ENCODE assay signal across 21 cellular contexts in genomic region chr10:76178561-76179292, GRCh38.
DNase-seq lines count a peak whose midpoint lies in the region; ATAC-seq, FAIRE-seq and TF ChIP-seq lines count a peak whose summit lies in the region.
"Had no signal": no experiment of that assay in that cellular context is flagged by ENCODE, and none has a peak within 500 bp of the region (broad histone marks: within the 10 kb centered on the region; RNA-seq: fewer than 3 reads in every experiment).

No MANE protein-coding gene starts in this region.

- no peak overlapping the region for H3K27ac ChIP-seq in BLaER1
- no peak overlapping the region for H3K27ac ChIP-seq in CD4-positive, alpha-beta memory T cell (ENCODE audit: low read depth, low read length)
- no peak overlapping the region for H3K27ac ChIP-seq in colonic mucosa
- H3K27ac ChIP-seq: KMS-11, Peyer's patch had no signal

- no peaks in the 10 kb centered on the region for H3K4me1 Mint-ChIP-seq in stimulated activated naive CD8-positive, alpha-beta T cell treated with anti-CD3 and anti-CD28 coated beads, Interleukin-15, amount 100 ng/mL, for 72 hours
- peaks cover 0 to 3% (median 0%) of the 10 kb centered on the region in 4 donors for H3K4me1 Mint-ChIP-seq in CD4-positive, alpha-beta memory T cell

- no peaks in the 10 kb centered on the region for H4K20me1 ChIP-seq in BLaER1

- peaks cover 0 to 13% of the 10 kb centered on the region in 2 donors for H3K9me3 Mint-ChIP-seq in stimulated activated naive CD8-positive, alpha-beta T cell treated with anti-CD3 and anti-CD28 coated beads, Interleukin-15, amount 100 ng/mL, for 72 hours
- peaks cover 0 to 5% (median 2%) of the 10 kb centered on the region in 8 donors for H3K9me3 Mint-ChIP-seq in CD4-positive, alpha-beta memory T cell
- H3K9me3 Mint-ChIP-seq: CD8-positive, alpha-beta T cell had no signal

- ATAC-seq in stimulated activated naive CD8-positive, alpha-beta T cell treated with anti-CD3 and anti-CD28 coated beads, Interleukin-15, amount 100 ng/mL, for 72 hours = no peak
- no peak for ATAC-seq in GM21367 (IDR thresholded peaks at IDR 0.05; ENCODE audit: unreplicated experiment)
- ATAC-seq: CD8-positive, alpha-beta T cell had no signal

- no peak for DNase-seq in HTR-8/SVneo (ENCODE audit: insufficient read length, low spot score)
- peak; percentile 78 for DNase-seq in epithelial cell of esophagus (ENCODE audit: low read depth)
- peak; percentile 62 for DNase-seq in myocyte (ENCODE audit: low read depth)
- DNase-seq in stimulated activated naive CD8-positive, alpha-beta T cell treated with anti-CD3 and anti-CD28 coated beads, Interleukin-15, amount 100 ng/mL, for 72 hours = no peak
- no peak for DNase-seq in CD4-positive, alpha-beta memory T cell
- DNase-seq in colonic mucosa = no peak
- DNase-seq: CD8-positive, alpha-beta T cell; GDM1; MG63; NCI-H1092; NCI-H146; NCI-H2081; NCI-H2227 treated with DMSO at 0.1 percent for 48 hours; NCI-H524; Peyer's patch; Right ventricle myocardium superior; SK-N-SH had no signal

- peaks cover 5% of the 10 kb centered on the region for H3K27me3 Mint-ChIP-seq in stimulated activated naive CD8-positive, alpha-beta T cell treated with anti-CD3 and anti-CD28 coated beads, Interleukin-15, amount 100 ng/mL, for 72 hours
- no peaks in the 10 kb centered on the region for H3K27me3 Mint-ChIP-seq in CD4-positive, alpha-beta memory T cell

- CTCF ChIA-PET in CD4-positive, alpha-beta memory T cell (lab: Charles Lee; ENCODE audit: partially characterized antibody) = interaction anchor here (1.0 kb wide), 1 partner anchor 9 kb away, joined by 4 read pairs; no protein-coding TSS in a partner anchor

- intact Hi-C loops in CD4-positive, alpha-beta memory T cell (cut with micrococcal nuclease) = no loop called here
- intact Hi-C loops in colonic mucosa (cut with DNase I) = no loop called here

- no peaks in the 10 kb centered on the region for H3K9me3 ChIP-seq in BLaER1
- H3K9me3 ChIP-seq in CD4-positive, alpha-beta memory T cell (ENCODE audit: control insufficient read depth in 1 of 2, low read length in 2 of 2) = no peaks in the 10 kb centered on the region
- H3K9me3 ChIP-seq in colonic mucosa = no peaks in the 10 kb centered on the region
- H3K9me3 ChIP-seq: MG63, Peyer's patch, SK-N-SH had no signal

- H3K36me3 Mint-ChIP-seq in CD4-positive, alpha-beta memory T cell = no peaks in the 10 kb centered on the region
- H3K36me3 Mint-ChIP-seq: CD8-positive, alpha-beta T cell had no signal

- no peak overlapping the region for H3K9ac ChIP-seq in BLaER1
- H3K9ac ChIP-seq in colonic mucosa (ENCODE audit: low read depth in 2 of 2, low read length in 2 of 2) = no peak overlapping the region
- H3K9ac ChIP-seq: KMS-11, SK-N-SH had no signal

- POLR2A ChIA-PET in CD4-positive, alpha-beta memory T cell (lab: Charles Lee; ENCODE audit: partially characterized antibody) = no interaction called here

- H3K27me3 ChIP-seq in BLaER1 = no peaks in the 10 kb centered on the region
- H3K27me3 ChIP-seq in CD4-positive, alpha-beta memory T cell (ENCODE audit: insufficient read depth, low read length) = no peaks in the 10 kb centered on the region
- H3K27me3 ChIP-seq in colonic mucosa = no peaks in the 10 kb centered on the region
- H3K27me3 ChIP-seq: MG63, Peyer's patch had no signal

- no peak overlapping the region for H3K27ac Mint-ChIP-seq in stimulated activated naive CD8-positive, alpha-beta T cell treated with anti-CD3 and anti-CD28 coated beads, Interleukin-15, amount 100 ng/mL, for 72 hours
- H3K27ac Mint-ChIP-seq in CD4-positive, alpha-beta memory T cell = no peak overlapping the region
- H3K27ac Mint-ChIP-seq: CD8-positive, alpha-beta T cell had no signal

- H3K36me3 ChIP-seq in BLaER1 = no peaks in the 10 kb centered on the region
- no peaks in the 10 kb centered on the region for H3K36me3 ChIP-seq in CD4-positive, alpha-beta memory T cell (ENCODE audit: insufficient read depth, low read length)
- no peaks in the 10 kb centered on the region for H3K36me3 ChIP-seq in colonic mucosa
- H3K36me3 ChIP-seq: MG63, Peyer's patch had no signal

- H3K4me3 ChIP-seq in BLaER1 = no peak overlapping the region
- no peak overlapping the region for H3K4me3 ChIP-seq in epithelial cell of esophagus (ENCODE audit: low read length)
- no peak overlapping the region for H3K4me3 ChIP-seq in CD4-positive, alpha-beta memory T cell (ENCODE audit: low read length in 2 of 2)
- H3K4me3 ChIP-seq in colonic mucosa = no peak overlapping the region
- H3K4me3 ChIP-seq: MG63, Peyer's patch had no signal

- H3K4me1 ChIP-seq in BLaER1 = peaks cover 11% of the 10 kb centered on the region
- H3K4me1 ChIP-seq in CD4-positive, alpha-beta memory T cell (ENCODE audit: insufficient read depth, low read length) = no peaks in the 10 kb centered on the region
- no peaks in the 10 kb centered on the region for H3K4me1 ChIP-seq in colonic mucosa
- H3K4me1 ChIP-seq: Peyer's patch had no signal

- H3K4me2 ChIP-seq in BLaER1 = peak overlapping the region; percentile 30
- H3K4me2 ChIP-seq: KMS-11, SK-N-SH had no signal

- TF ChIP-seq CTCF in epithelial cell of esophagus (IDR thresholded peaks at IDR 0.05; ENCODE audit: insufficient read depth, low read depth, low read length, missing control alignments) = no peak
- TF ChIP-seq CTCF in colonic mucosa (IDR thresholded peaks at IDR 0.05) = no peak

- FAIRE-seq in HTR-8/SVneo (lab: Jason Lieb, UNC) = peak; percentile 23
- FAIRE-seq: GM12891 had no signal

- no peak overlapping the region for H3K4me3 Mint-ChIP-seq in stimulated activated naive CD8-positive, alpha-beta T cell treated with anti-CD3 and anti-CD28 coated beads, Interleukin-15, amount 100 ng/mL, for 72 hours
- H3K4me3 Mint-ChIP-seq in CD4-positive, alpha-beta memory T cell = no peak overlapping the region
- H3K4me3 Mint-ChIP-seq: CD8-positive, alpha-beta T cell had no signal

Comparison
In these comparisons a context has a peak if more than half of its experiments do, and no peak if none do; other contexts are left out.
1. DNase-seq: peak in epithelial cell of esophagus (single experiment) and myocyte (single experiment); none in HTR-8/SVneo (single experiment), stimulated activated naive CD8-positive, alpha-beta T cell treated with anti-CD3 and anti-CD28 coated beads, Interleukin-15, amount 100 ng/mL, for 72 hours (0 of 2), CD4-positive, alpha-beta memory T cell (0 of 5) and colonic mucosa (single experiment).